21 cellular contexts compared by ENCODE assay signal in the genomic region with DNA sequence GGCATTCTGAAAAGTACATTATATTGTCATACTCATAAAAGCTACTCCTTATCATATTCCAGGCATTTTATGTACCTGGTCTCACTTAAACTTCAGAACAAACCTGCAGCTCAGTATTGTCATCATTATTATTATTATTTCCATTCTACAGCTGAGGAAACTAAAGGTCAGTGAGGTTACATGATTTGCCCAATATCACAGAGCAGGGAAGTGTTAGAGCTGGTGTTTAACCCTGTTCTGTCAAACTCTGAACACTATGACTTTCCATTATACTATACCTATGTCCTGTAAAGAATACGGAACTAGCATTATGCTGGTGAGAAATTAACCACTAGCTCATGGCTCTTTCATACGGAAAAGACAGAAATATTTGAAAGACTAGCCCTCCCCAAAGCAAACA. TPM values are rescaled to one million over a fixed set of nuclear protein-coding genes. Genes with fewer than 3 reads are reported as not detected.
"Had no signal": no experiment of that assay in that cellular context is flagged by ENCODE, and none has a peak within 500 bp of the region (broad histone marks: within the 10 kb centered on the region; RNA-seq: fewer than 3 reads in every experiment).

No MANE protein-coding gene starts in this region.

- H3K4me3 Mint-ChIP-seq: immature natural killer cell, mesothelial cell of epicardium had no signal

- H3K27ac ChIP-seq: coronary artery, esophagus muscularis mucosa, foreskin keratinocyte, gastroesophageal sphincter, hepatocyte, lower lobe of right lung had no signal

- H3K27ac Mint-ChIP-seq: immature natural killer cell, mesothelial cell of epicardium had no signal

- H3K9me3 ChIP-seq: esophagus muscularis mucosa, gastroesophageal sphincter, heart left ventricle, lower lobe of right lung had no signal

- H3K36me3 Mint-ChIP-seq: immature natural killer cell, mesothelial cell of epicardium had no signal

- DNase-seq: dermis blood vessel endothelial cell; dorsolateral prefrontal cortex; effector CD4-positive, alpha-beta T cell; effector memory CD4-positive, alpha-beta T cell; foreskin keratinocyte; heart left ventricle; immature natural killer cell; islet precursor cell; kidney; kidney glomerular epithelial cell; left colon; left ventricle myocardium superior; lower lobe of right lung; mesenchymal stem cell had no signal

- H3K4me1 Mint-ChIP-seq: immature natural killer cell, mesothelial cell of epicardium had no signal

- H3K4me3 ChIP-seq: dorsolateral prefrontal cortex, esophagus muscularis mucosa, gastroesophageal sphincter, heart left ventricle, hepatocyte, lower lobe of right lung had no signal

- H3K27me3 ChIP-seq: dorsolateral prefrontal cortex, esophagus muscularis mucosa, foreskin keratinocyte, gastroesophageal sphincter, heart left ventricle, hepatocyte had no signal

- H3K36me3 ChIP-seq: esophagus muscularis mucosa, gastroesophageal sphincter, heart left ventricle, lower lobe of right lung had no signal

- H3K4me1 ChIP-seq: gastroesophageal sphincter, lower lobe of right lung had no signal

- H3K9me3 Mint-ChIP-seq: immature natural killer cell, mesothelial cell of epicardium had no signal

RNA-seq across cellular contexts. Expression of gene STON2, which starts 56.4 kb away (rescaled TPM):
- total RNA-seq: endothelial cell of umbilical vein, fibroblast of villous mesenchyme had no signal
- polyA plus RNA-seq: endothelial cell of umbilical vein had no signal
